Comparison of ENCODE assay signal across 13 cellular contexts in genomic region chr1:161674447-161674846, GRCh38. TPM values are rescaled to one million over a fixed set of nuclear protein-coding genes. Genes with fewer than 3 reads are reported as not detected.
"Had no signal": no experiment of that assay in that cellular context is flagged by ENCODE, and none has a peak within 500 bp of the region (broad histone marks: within the 10 kb centered on the region; RNA-seq: fewer than 3 reads in every experiment).

No MANE protein-coding gene starts in this region.

RNA-seq across cellular contexts. Expression of gene FCGR2B, which starts 11.5 kb away (rescaled TPM):
- total RNA-seq: activated CD4-positive, alpha-beta memory T cell treated with anti-CD3 and anti-CD28 coated beads for 36 hours; activated CD4-positive, alpha-beta T cell treated with anti-CD3 and anti-CD28 coated beads, Interleukin-2, amount 10 ng/mL, durations not matched to agents 24 days and 14 days; activated T-cell treated with anti-CD3 and anti-CD28 coated beads, Interleukin-2, amount 50 U/mL, for 72 hours; cardiac muscle cell; dermis microvascular lymphatic vessel endothelial cell; endothelial cell of umbilical vein; epithelial cell of proximal tubule; glomerular endothelial cell had no signal
- polyA plus RNA-seq: cardiac muscle cell, endothelial cell of umbilical vein had no signal

RNA-seq across cellular contexts. Expression of gene FCRLA, which starts 32.6 kb away (rescaled TPM):
- total RNA-seq: activated CD4-positive, alpha-beta memory T cell treated with anti-CD3 and anti-CD28 coated beads for 36 hours; activated CD4-positive, alpha-beta T cell treated with anti-CD3 and anti-CD28 coated beads, Interleukin-2, amount 10 ng/mL, durations not matched to agents 24 days and 14 days; ascending aorta; cardiac muscle cell; dermis microvascular lymphatic vessel endothelial cell; endothelial cell of umbilical vein; gastroesophageal sphincter; glomerular endothelial cell; T-helper 2 cell treated with Interferon-gamma antibody and Interleukin-4, amounts not matched to agents 100 ng/mL and 5 ng/mL, for 36 hours had no signal
- polyA plus RNA-seq: cardiac muscle cell, endothelial cell of umbilical vein had no signal

RNA-seq across cellular contexts. Expression of gene FCGR3B, which starts 43.5 kb away (rescaled TPM):
- total RNA-seq: activated B cell treated with CpG ODN at 0.5 μM for 24 hours; activated CD4-positive, alpha-beta memory T cell treated with anti-CD3 and anti-CD28 coated beads for 36 hours; activated CD4-positive, alpha-beta T cell treated with anti-CD3 and anti-CD28 coated beads, Interleukin-2, amount 10 ng/mL, durations not matched to agents 24 days and 14 days; activated naive CD8-positive, alpha-beta T cell treated with anti-CD3 and anti-CD28 coated beads for 36 hours; ascending aorta; cardiac muscle cell; dermis microvascular lymphatic vessel endothelial cell; endothelial cell of umbilical vein; epithelial cell of proximal tubule; glomerular endothelial cell; T-helper 2 cell treated with Interferon-gamma antibody and Interleukin-4, amounts not matched to agents 100 ng/mL and 5 ng/mL, for 36 hours had no signal
- polyA plus RNA-seq: cardiac muscle cell, endothelial cell of umbilical vein had no signal

RNA-seq across cellular contexts. Expression of gene FCRLB, which starts 46.9 kb away (rescaled TPM):
- total RNA-seq: activated CD4-positive, alpha-beta memory T cell treated with anti-CD3 and anti-CD28 coated beads for 36 hours; activated CD4-positive, alpha-beta T cell treated with anti-CD3 and anti-CD28 coated beads, Interleukin-2, amount 10 ng/mL, durations not matched to agents 24 days and 14 days; ascending aorta had no signal
